Comparison of ENCODE assay signal across 8 cellular contexts in genomic region chr17:78337244-78338109, GRCh38. TPM values are rescaled to one million over a fixed set of nuclear protein-coding genes. Genes with fewer than 3 reads are reported as not detected.
DNase-seq lines count a peak whose midpoint lies in the region; ATAC-seq, FAIRE-seq and TF ChIP-seq lines count a peak whose summit lies in the region.

No MANE protein-coding gene starts in this region.

- POLR2A ChIA-PET in GM10248 (lab: Yijun Ruan, JAX) = interaction anchor here (0.6 to 1.6 kb wide), 2 partner anchors 11 to 22 kb away, joined by 3 to 5 read pairs; partner anchors contain the start of gene SOCS3

- peak; percentile 58 for ATAC-seq in HG02759 (IDR thresholded peaks at IDR 0.05; ENCODE audit: unreplicated experiment)

- CTCF ChIA-PET in GM10248 (lab: Yijun Ruan, JAX) = interaction anchor here (1.1 to 9.7 kb wide), 4 partner anchors 10 to 88 kb away, joined by 3 to 64 read pairs (median 8); partner anchors contain the start of gene SOCS3

- DNase-seq in GM10248 (ENCODE audit: extremely low spot score) = peak; percentile 78
- peak; percentile 70 for DNase-seq in RCC 7860 (ENCODE audit: low spot score)
- peak; percentile 77 for DNase-seq in medulla oblongata (ENCODE audit: extremely low spot score)
- DNase-seq in NCI-H1417 treated with DMSO at 0.1 percent for 48 hours (lab: John Stamatoyannopoulos, UW) = no peak
- DNase-seq in cerebellar nuclear complex (lab: John Stamatoyannopoulos, UW) = no peak
- DNase-seq in inferior parietal cortex (ENCODE audit: extremely low spot score) = no peak
- no peak for DNase-seq in H4 (ENCODE audit: low spot score)

- no peak for TF ChIP-seq CTCF in GM10248 (IDR thresholded peaks at IDR 0.05; ENCODE audit: control extremely low read depth, extremely low read depth, low read depth, missing control alignments)

- no peak for FAIRE-seq in RCC 7860 (lab: Jason Lieb, UNC)

RNA-seq across cellular contexts. Expression of gene SOCS3, which starts 22.4 kb away (rescaled TPM):
- 29.2 and 43.0 TPM in 2 replicates for total RNA-seq in H4 (2014; rRNA removed; shearing (Covaris generic))

RNA-seq across cellular contexts. Expression of gene PGS1, which starts 41.0 kb away (rescaled TPM):
- total RNA-seq in H4 (2014; rRNA removed; shearing (Covaris generic)) = 20.4 and 27.5 TPM in 2 replicates

Comparison
In these comparisons a context has a peak if more than half of its experiments do, and no peak if none do; other contexts are left out.
1. DNase-seq: peak in GM10248 (single experiment), RCC 7860 (single experiment) and medulla oblongata (single experiment); none in NCI-H1417 treated with DMSO at 0.1 percent for 48 hours (single experiment), cerebellar nuclear complex (0 of 2), inferior parietal cortex (single experiment) and H4 (single experiment).